ENCODE assay signal across 19 cellular contexts in genomic region chr1:179973198-179974114, GRCh38. TPM values are rescaled to one million over a fixed set of nuclear protein-coding genes. Genes with fewer than 3 reads are reported as not detected.
A peak's percentile ranks its signal among the peaks of the same experiment; 100 is the strongest.
DNase-seq lines count a peak whose midpoint lies in the region; ATAC-seq and TF ChIP-seq lines count a peak whose summit lies in the region.
"Had no signal": no experiment of that assay in that cellular context is flagged by ENCODE, and none has a peak within 500 bp of the region (broad histone marks: within the 10 kb centered on the region; RNA-seq: fewer than 3 reads in every experiment).

No MANE protein-coding gene starts in this region.

- no peak overlapping the region for H3K9ac ChIP-seq in OCI-LY1 (ENCODE audit: low read length)
- H3K9ac ChIP-seq: BLaER1 treated with 17β-estradiol and CSF1 and Interleukin-3, amounts not matched to agents 10 nM and 100 nM; KMS-11 had no signal

- no peaks in the 10 kb centered on the region for H4K20me1 ChIP-seq in OCI-LY1 (ENCODE audit: insufficient read depth, low read length)

- H3K9me3 ChIP-seq in OCI-LY1 (ENCODE audit: low read length): no peaks in the 10 kb centered on the region
- H3K9me3 ChIP-seq in upper lobe of right lung: no peaks in the 10 kb centered on the region
- H3K9me3 ChIP-seq: tibial nerve had no signal

- H3K36me3 ChIP-seq in OCI-LY1 (ENCODE audit: insufficient read depth, low read length): peaks cover 8% of the 10 kb centered on the region; the same call in 1 of the 2 replicates
- H3K36me3 ChIP-seq in upper lobe of right lung: no peaks in the 10 kb centered on the region
- H3K36me3 ChIP-seq: tibial nerve had no signal

- DNase-seq in NCI-H1436 (lab: John Stamatoyannopoulos, UW) (peak; percentile 14), NCI-H1436 treated with DMSO at 0.1 percent for 48 hours (lab: John Stamatoyannopoulos, UW) (no peak), epithelial cell of proximal tubule (ENCODE audit: low read depth) (peak; percentile 22), upper lobe of right lung (no peak)
- DNase-seq in activated T-cell treated with anti-CD3 and anti-CD28 coated beads, Interleukin-2, amount 50 U/mL, for 48 hours: no peak
- DNase-seq in stimulated activated CD4-positive, alpha-beta T cell treated with anti-CD3 and anti-CD28 coated beads, Interleukin-12 subunit alpha, Interleukin-12 subunit beta, amount 100 ng/mL, for 4 hours: no peak
- DNase-seq: activated CD4-positive, CD25-positive, alpha-beta regulatory T cell treated with anti-CD3 and anti-CD28 coated beads, Interleukin-2, amount 50 U/mL, for 72 hours; activated gamma-delta T cell treated with Interleukin-2 at 50 U/mL for 16 hours; aorta; cerebellar nuclear complex; NCI-H510A; posterior cingulate gyrus; RPMI8226 had no signal

- no peak overlapping the region for H2AFZ ChIP-seq in OCI-LY1 (ENCODE audit: low read length)

- peaks cover 84% of the 10 kb centered on the region for H3K79me2 ChIP-seq in OCI-LY1 (ENCODE audit: insufficient read depth, low read length)

- no peak for TF ChIP-seq CTCF in OCI-LY1 (IDR thresholded peaks at IDR 0.05; ENCODE audit: low read length)
- peak; percentile 16 for TF ChIP-seq CTCF in epithelial cell of proximal tubule (conservative IDR thresholded peaks at IDR 0.05; ENCODE audit: low read depth, low read length)
- TF ChIP-seq CTCF in upper lobe of right lung (IDR thresholded peaks at IDR 0.05): no peak

- H3K4me3 ChIP-seq in OCI-LY1 (ENCODE audit: low read depth, low read length, poor library complexity, severe bottlenecking) (no peak overlapping the region), epithelial cell of proximal tubule (ENCODE audit: low read depth, low read length) (no peak overlapping the region), upper lobe of right lung (no peak overlapping the region)
- H3K4me3 ChIP-seq: BLaER1 treated with 17β-estradiol and CSF1 and Interleukin-3, amounts not matched to agents 10 nM and 100 nM; tibial nerve had no signal

- H3K27ac ChIP-seq in OCI-LY1 (ENCODE audit: low read depth, low read length, poor library complexity, severe bottlenecking) (no peak overlapping the region), upper lobe of right lung (no peak overlapping the region)
- H3K27ac ChIP-seq: 22Rv1; BLaER1 treated with 17β-estradiol and CSF1 and Interleukin-3, amounts not matched to agents 10 nM and 100 nM; KMS-11; tibial nerve had no signal

- H3K4me1 ChIP-seq in OCI-LY1 (ENCODE audit: insufficient read depth, low read length, severe bottlenecking) (peaks cover 23% of the 10 kb centered on the region), upper lobe of right lung (peaks cover 23% of the 10 kb centered on the region)

- H3K9me2 ChIP-seq in OCI-LY1 (ENCODE audit: low read depth, low read length): no peaks in the 10 kb centered on the region

- H3K27me3 ChIP-seq in OCI-LY1 (ENCODE audit: insufficient read depth, low read length) (no peaks in the 10 kb centered on the region), upper lobe of right lung (no peaks in the 10 kb centered on the region)
- H3K27me3 ChIP-seq: BLaER1 treated with 17β-estradiol and CSF1 and Interleukin-3, amounts not matched to agents 10 nM and 100 nM; tibial nerve had no signal

- peak; percentile 50 for ATAC-seq in upper lobe of right lung
- no peak for ATAC-seq in HG03045 (IDR thresholded peaks at IDR 0.05; ENCODE audit: unreplicated experiment)

- intact Hi-C loops in upper lobe of right lung (cut with DNase I): no loop called here

- peak overlapping the region; percentile 43; the same call in 1 of the 2 replicates for H3K4me2 ChIP-seq in OCI-LY1 (ENCODE audit: low read length)
- H3K4me2 ChIP-seq: KMS-11 had no signal

- H3F3A ChIP-seq in OCI-LY1 (ENCODE audit: insufficient read depth, low read length): no peaks in the 10 kb centered on the region

RNA-seq across cellular contexts. Expression of gene CEP350, which starts 18.8 kb away (rescaled TPM):
- total RNA-seq in epithelial cell of proximal tubule: 15.8 and 26.4 TPM in 2 replicates
- total RNA-seq in upper lobe of right lung: 51.2 TPM

Comparison
In these comparisons a context has a peak if more than half of its experiments do, and no peak if none do; other contexts are left out.
1. DNase-seq: peak in NCI-H1436 (single experiment) and epithelial cell of proximal tubule (single experiment); none in NCI-H1436 treated with DMSO at 0.1 percent for 48 hours (single experiment), upper lobe of right lung (single experiment), activated T-cell treated with anti-CD3 and anti-CD28 coated beads, Interleukin-2, amount 50 U/mL, for 48 hours (0 of 2) and stimulated activated CD4-positive, alpha-beta T cell treated with anti-CD3 and anti-CD28 coated beads, Interleukin-12 subunit alpha, Interleukin-12 subunit beta, amount 100 ng/mL, for 4 hours (single experiment).